16 cellular contexts compared by ENCODE assay signal in genomic region chr3:55708921-55709320, GRCh38.
DNase-seq lines count a peak whose midpoint lies in the region; ATAC-seq and TF ChIP-seq lines count a peak whose summit lies in the region.
"Had no signal": no experiment of that assay in that cellular context is flagged by ENCODE, and none has a peak within 500 bp of the region (broad histone marks: within the 10 kb centered on the region; RNA-seq: fewer than 3 reads in every experiment).

No MANE protein-coding gene starts in this region.

- H2BK12ac ChIP-seq in mesenchymal stem cell (ENCODE audit: low read length in 2 of 2), result peak overlapping the region in 1 of 2 experiments; percentile 81
- H2BK12ac ChIP-seq in trophoblast cell (ENCODE audit: low read length), result no peak overlapping the region

- H3K4ac ChIP-seq in mesenchymal stem cell (ENCODE audit: low read depth in 1 of 2, low read length in 2 of 2), result peak overlapping the region in 1 of 2 experiments; percentile 64
- no peak overlapping the region for H3K4ac ChIP-seq in trophoblast cell (ENCODE audit: low read depth, low read length)

- DNase-seq in right cardiac atrium (no peak), left ventricle myocardium superior (no peak), mesenchymal stem cell (no peak), trophoblast cell (peak; percentile 68 to 81), NCI-H1436 treated with DMSO at 0.1 percent for 48 hours (lab: John Stamatoyannopoulos, UW) (no peak), endodermal cell (no peak), kidney tubule cell (ENCODE audit: low spot score) (no peak)
- DNase-seq: C1 segment of cervical spinal cord; Calu3; CD4-positive, alpha-beta memory T cell; COR-L47; GF-D8; HFFc6 had no signal

- H2AFZ ChIP-seq in mesenchymal stem cell (ENCODE audit: low read depth, low read length), result no peak overlapping the region
- H2AFZ ChIP-seq in trophoblast cell (ENCODE audit: insufficient read depth, low read length, poor library complexity), result no peak overlapping the region
- H2AFZ ChIP-seq: GM23338 had no signal

- no peak overlapping the region for H3K23ac ChIP-seq in mesenchymal stem cell (ENCODE audit: low read length in 2 of 2)
- no peak overlapping the region for H3K23ac ChIP-seq in trophoblast cell (ENCODE audit: low read length)

- H3K14ac ChIP-seq in mesenchymal stem cell (ENCODE audit: low read length in 2 of 2), result no peak overlapping the region
- H3K14ac ChIP-seq in trophoblast cell (ENCODE audit: low read length), result no peak overlapping the region

- H4K91ac ChIP-seq in mesenchymal stem cell (ENCODE audit: low read length) (no peak overlapping the region), trophoblast cell (ENCODE audit: low read depth, low read length) (peak overlapping the region; percentile 26)

- H2AK5ac ChIP-seq in mesenchymal stem cell (ENCODE audit: low read length, severe bottlenecking) (no peak overlapping the region), trophoblast cell (ENCODE audit: low read length) (no peak overlapping the region)

- H3K36me3 Mint-ChIP-seq in nephron (ENCODE audit: low read depth) (no peaks in the 10 kb centered on the region), endodermal cell (ENCODE audit: low read depth) (no peaks in the 10 kb centered on the region)
- H3K36me3 Mint-ChIP-seq: CD4-positive, alpha-beta memory T cell had no signal

- H3K4me1 ChIP-seq in right cardiac atrium (ENCODE audit: control insufficient read depth, insufficient read depth, low read length) (peaks cover 2% of the 10 kb centered on the region), mesenchymal stem cell (ENCODE audit: control insufficient read depth, insufficient read depth, low read depth, low read length) (no peaks in the 10 kb centered on the region), trophoblast cell (ENCODE audit: control insufficient read depth in 1 of 2, insufficient read depth in 2 of 2, low read length in 2 of 2) (peaks cover 0 to 5% of the 10 kb centered on the region in 2 experiments), endodermal cell (ENCODE audit: control insufficient read depth, insufficient read depth, low read length) (peaks cover 11% of the 10 kb centered on the region)
- H3K4me1 ChIP-seq: HAP-1 had no signal

- no peaks in the 10 kb centered on the region for H3K27me3 ChIP-seq in right cardiac atrium (ENCODE audit: control insufficient read depth, insufficient read depth)
- peaks cover 0 to 12% of the 10 kb centered on the region in 2 experiments for H3K27me3 ChIP-seq in mesenchymal stem cell (ENCODE audit: control insufficient read depth in 1 of 2, insufficient read depth in 1 of 2, low read length in 2 of 2)
- H3K27me3 ChIP-seq in trophoblast cell (ENCODE audit: insufficient read depth, low read length), result no peaks in the 10 kb centered on the region
- H3K27me3 ChIP-seq in endodermal cell (ENCODE audit: control insufficient read depth, insufficient read depth, low read length, poor library complexity, severe bottlenecking), result no peaks in the 10 kb centered on the region

- H3K9me3 ChIP-seq in right cardiac atrium (ENCODE audit: control insufficient read depth, low read length) (no peaks in the 10 kb centered on the region), mesenchymal stem cell (ENCODE audit: control insufficient read depth, low read length) (no peaks in the 10 kb centered on the region), trophoblast cell (ENCODE audit: insufficient read depth, low read depth, low read length) (no peaks in the 10 kb centered on the region), endodermal cell (ENCODE audit: control insufficient read depth, low read length) (no peaks in the 10 kb centered on the region)
- H3K9me3 ChIP-seq: HAP-1 had no signal

- H3K36me3 ChIP-seq in mesenchymal stem cell (ENCODE audit: control insufficient read depth in 1 of 2, insufficient read depth in 2 of 2, low read depth in 1 of 2, low read length in 2 of 2) (no peaks in the 10 kb centered on the region), trophoblast cell (ENCODE audit: control insufficient read depth in 1 of 2, insufficient read depth in 2 of 2, low read length in 2 of 2) (no peaks in the 10 kb centered on the region), endodermal cell (ENCODE audit: control insufficient read depth, insufficient read depth, low read length) (no peaks in the 10 kb centered on the region)
- H3K36me3 ChIP-seq: HAP-1 had no signal

- 90% methylated on average over 7 of the region's 7 CpGs for WGBS in right cardiac atrium
- 99% methylated on average over 6 of the region's 7 CpGs for WGBS in mesenchymal stem cell
- WGBS in trophoblast cell (ENCODE audit: extremely low coverage, insufficient coverage, insufficient read length), result no CpG with 5 or more reads among the region's 7 CpGs
- 93 to 95% methylated on average over 3 to 7 of the region's 7 CpGs for WGBS in endodermal cell (ENCODE audit: insufficient coverage in 1 of 2, insufficient read length in 1 of 2), 2 experiments

- intact Hi-C loops in right cardiac atrium (cut with DNase I) (loop anchor here in 1 of 4 donors (10.0 kb wide), 1 partner anchor 134 kb away; no protein-coding TSS in a partner anchor), left ventricle myocardium superior (cut with micrococcal nuclease) (no loop called here)

- no peak overlapping the region for H2BK5ac ChIP-seq in mesenchymal stem cell (ENCODE audit: low read depth, low read length, poor library complexity, severe bottlenecking)
- H2BK5ac ChIP-seq in trophoblast cell (ENCODE audit: low read depth, low read length, poor library complexity), result no peak overlapping the region

- H3K27me3 Mint-ChIP-seq in nephron (ENCODE audit: low read depth), result peaks cover 4% of the 10 kb centered on the region
- H3K27me3 Mint-ChIP-seq in endodermal cell (ENCODE audit: insufficient read depth), result no peaks in the 10 kb centered on the region

- no peak overlapping the region for H2BK15ac ChIP-seq in mesenchymal stem cell (ENCODE audit: low read depth, poor library complexity, severe bottlenecking)

- H3K79me2 ChIP-seq in trophoblast cell (ENCODE audit: control insufficient read depth, insufficient read depth, low read length, poor library complexity), result no peaks in the 10 kb centered on the region

- H3K18ac ChIP-seq in mesenchymal stem cell (ENCODE audit: low read depth in 1 of 2, low read length in 2 of 2), result peak overlapping the region; percentile 28 to 49
- H3K18ac ChIP-seq in trophoblast cell (ENCODE audit: low read length), result no peak overlapping the region

- H4K12ac ChIP-seq in trophoblast cell (ENCODE audit: low read depth, low read length), result no peak overlapping the region

- H3K27ac Mint-ChIP-seq in nephron (peak overlapping the region in 2 of 3 experiments; percentile 37 to 61), endodermal cell (no peak overlapping the region)
- H3K27ac Mint-ChIP-seq: CD4-positive, alpha-beta memory T cell; GM23338; HFFc6 had no signal

- H2BK120ac ChIP-seq in mesenchymal stem cell (ENCODE audit: low read depth, low read length) (no peak overlapping the region), trophoblast cell (ENCODE audit: insufficient read depth, low read length, poor library complexity) (peak overlapping the region; percentile 7)

- no peaks in the 10 kb centered on the region for H3K79me1 ChIP-seq in mesenchymal stem cell (replicated peaks; ENCODE audit: low read length, poor library complexity, severe bottlenecking)
- H3K79me1 ChIP-seq in trophoblast cell (ENCODE audit: low read length), result peaks cover 2% of the 10 kb centered on the region

- H3K27ac ChIP-seq in right cardiac atrium (ENCODE audit: low read length) (peak overlapping the region; percentile 23), mesenchymal stem cell (ENCODE audit: low read length, poor library complexity, severe bottlenecking) (no peak overlapping the region), trophoblast cell (ENCODE audit: low read depth, low read length) (no peak overlapping the region), endodermal cell (ENCODE audit: low read depth, low read length) (no peak overlapping the region)

- H3K9me3 Mint-ChIP-seq in nephron (no peaks in the 10 kb centered on the region), endodermal cell (no peaks in the 10 kb centered on the region)
- H3K9me3 Mint-ChIP-seq: GM23338, HFFc6 had no signal

- H3K4me3 ChIP-seq in right cardiac atrium (ENCODE audit: low read length), result no peak overlapping the region
- no peak overlapping the region for H3K4me3 ChIP-seq in mesenchymal stem cell (ENCODE audit: insufficient read depth in 1 of 2, low read depth in 1 of 2, low read length in 2 of 2)
- no peak overlapping the region for H3K4me3 ChIP-seq in trophoblast cell (ENCODE audit: low read depth, low read length)
- H3K4me3 ChIP-seq in endodermal cell (ENCODE audit: low read length), result no peak overlapping the region
- H3K4me3 ChIP-seq: GM23338, HAP-1 had no signal

- ATAC-seq in right cardiac atrium (no peak), left ventricle myocardium superior (no peak)
- ATAC-seq: GM23338 had no signal

- H3K4me2 ChIP-seq in mesenchymal stem cell (ENCODE audit: low read length, poor library complexity, severe bottlenecking) (no peak overlapping the region), trophoblast cell (ENCODE audit: low read length) (no peak overlapping the region)

- no peak overlapping the region for H3K9ac ChIP-seq in mesenchymal stem cell (ENCODE audit: low read length)
- no peak overlapping the region for H3K9ac ChIP-seq in trophoblast cell (ENCODE audit: low read length)
- H3K9ac ChIP-seq in endodermal cell (ENCODE audit: extremely low read depth, low read length, poor library complexity, severe bottlenecking), result no peak overlapping the region

- H3K4me1 Mint-ChIP-seq in nephron (peaks cover 22% of the 10 kb centered on the region), endodermal cell (peaks cover 24% of the 10 kb centered on the region)
- H3K4me1 Mint-ChIP-seq: CD4-positive, alpha-beta memory T cell had no signal

- TF ChIP-seq CTCF in nephron (IDR thresholded peaks at IDR 0.05; ENCODE audit: unreplicated experiment in 3 of 3) (no peak), endodermal cell (conservative IDR thresholded peaks at IDR 0.05) (no peak)

- H4K8ac ChIP-seq in mesenchymal stem cell (ENCODE audit: low read length) (no peak overlapping the region), trophoblast cell (ENCODE audit: low read depth, low read length) (no peak overlapping the region)

- H3K4me3 Mint-ChIP-seq in nephron (no peak overlapping the region), endodermal cell (no peak overlapping the region)
- H3K4me3 Mint-ChIP-seq: CD4-positive, alpha-beta memory T cell; GM23338; HFFc6 had no signal

Comparison
In these comparisons a context has a peak if more than half of its experiments do, and no peak if none do; other contexts are left out.
1. DNase-seq: peak in trophoblast cell (2 of 2); none in right cardiac atrium (0 of 3), left ventricle myocardium superior (single experiment), mesenchymal stem cell (single experiment), NCI-H1436 treated with DMSO at 0.1 percent for 48 hours (single experiment), endodermal cell (single experiment) and kidney tubule cell (single experiment).